30 cellular contexts compared by ENCODE assay signal in the genomic region with DNA sequence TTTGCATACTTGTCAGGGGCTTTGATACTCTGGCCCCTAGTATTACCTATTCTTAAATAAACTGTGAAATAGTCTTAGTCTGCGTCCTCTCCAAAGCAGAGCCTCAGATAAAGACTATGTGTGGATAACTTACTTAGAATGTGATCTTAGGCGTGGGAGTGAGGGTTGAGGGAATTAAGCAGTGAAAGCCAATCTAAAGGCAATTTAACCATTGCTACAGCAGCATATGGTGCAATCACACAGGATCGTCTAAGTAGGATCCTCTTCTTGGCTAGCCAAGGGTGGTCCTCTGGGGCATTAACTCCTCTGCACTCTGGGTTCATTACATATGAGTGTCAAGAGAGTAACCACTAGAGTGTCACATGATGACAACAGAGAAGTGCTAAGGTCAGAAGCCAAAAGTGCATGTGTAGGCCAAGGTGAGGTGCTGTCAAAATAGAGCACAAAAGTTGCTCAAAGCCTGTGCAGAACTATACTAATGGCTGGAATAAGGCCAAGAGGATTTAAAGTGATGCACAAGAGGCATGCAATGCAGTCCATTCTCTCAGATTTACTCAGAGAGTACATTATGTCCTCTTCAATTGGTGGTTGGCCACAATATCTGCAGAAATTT.
DNase-seq lines count a peak whose midpoint lies in the region; ATAC-seq, FAIRE-seq and TF ChIP-seq lines count a peak whose summit lies in the region.
"Had no signal": no experiment of that assay in that cellular context is flagged by ENCODE, and none has a peak within 500 bp of the region (broad histone marks: within the 10 kb centered on the region; RNA-seq: fewer than 3 reads in every experiment).

No MANE protein-coding gene starts in this region.

- no peaks in the 10 kb centered on the region for H3K9me3 Mint-ChIP-seq in endodermal cell

- H3K4me3 ChIP-seq in endodermal cell (ENCODE audit: low read length) = no peak overlapping the region
- no peak overlapping the region for H3K4me3 ChIP-seq in left lung
- H3K4me3 ChIP-seq: adrenal gland, BLaER1, esophagus squamous epithelium, gastrocnemius medialis, ovary, right atrium auricular region, SK-N-MC, testis had no signal

- intact Hi-C loops in left lung (cut with DNase I) = no loop called here

- no peaks in the 10 kb centered on the region for H3K36me3 Mint-ChIP-seq in endodermal cell (ENCODE audit: low read depth)
- H3K36me3 Mint-ChIP-seq: natural killer cell treated with Interleukin-12 subunit alpha and Interleukin-12 subunit beta and Interleukin-15 and Interleukin-18, amount 100 ng/mL, for 72 hours had no signal

- 75 to 87% methylated on average over 2 to 3 of the region's 3 CpGs for WGBS in endodermal cell (ENCODE audit: insufficient coverage in 1 of 2, insufficient read length in 1 of 2), 2 experiments

- no peak overlapping the region for H3K4me3 Mint-ChIP-seq in endodermal cell
- H3K4me3 Mint-ChIP-seq: activated T-cell treated with anti-CD3 and anti-CD28 coated beads, Interleukin-2, amount 50 U/mL, for 4 hours; natural killer cell treated with Interleukin-12 subunit alpha and Interleukin-12 subunit beta and Interleukin-15 and Interleukin-18, amount 100 ng/mL, for 72 hours; T-helper 1 cell treated with Interleukin-12 subunit alpha and Interleukin-12 subunit beta and Interleukin-4 antibody, amounts not matched to agents 30 μg/mL and 1 μg/mL, for 36 hours had no signal

- FAIRE-seq in GM12892 (lab: Jason Lieb, UNC) = peak; percentile 42
- FAIRE-seq: bronchial epithelial cell, islet of Langerhans, urothelium cell line had no signal

- no peak overlapping the region for H3K9ac ChIP-seq in endodermal cell (ENCODE audit: extremely low read depth, low read length, poor library complexity, severe bottlenecking)
- H3K9ac ChIP-seq: BLaER1 had no signal

- no peak overlapping the region for H3K27ac Mint-ChIP-seq in endodermal cell
- H3K27ac Mint-ChIP-seq: natural killer cell treated with Interleukin-12 subunit alpha and Interleukin-12 subunit beta and Interleukin-15 and Interleukin-18, amount 100 ng/mL, for 72 hours; T-helper 1 cell treated with Interleukin-12 subunit alpha and Interleukin-12 subunit beta and Interleukin-4 antibody, amounts not matched to agents 30 μg/mL and 1 μg/mL, for 36 hours had no signal

- no peaks in the 10 kb centered on the region for H3K4me1 ChIP-seq in endodermal cell (ENCODE audit: control insufficient read depth, insufficient read depth, low read length)
- no peaks in the 10 kb centered on the region for H3K4me1 ChIP-seq in left lung
- H3K4me1 ChIP-seq: adrenal gland, BLaER1, esophagus squamous epithelium, gastrocnemius medialis, right atrium auricular region, testis had no signal

- DNase-seq in GM12892 (ENCODE audit: insufficient read length) (no peak), NCI-H2227 treated with DMSO at 0.1 percent for 48 hours (lab: John Stamatoyannopoulos, UW) (peak; percentile 1), endodermal cell (peak; percentile 39), NCI-H2196 treated with DMSO at 0.1 percent for 48 hours (lab: John Stamatoyannopoulos, UW; ENCODE audit: unreplicated experiment) (no peak), left lung (no peak), amniotic stem cell (lab: John Stamatoyannopoulos, UW) (no peak)
- DNase-seq: ACHN; activated CD4-positive, alpha-beta T cell treated with anti-CD3 and anti-CD28 coated beads for 4 hours; activated naive CD4-positive, alpha-beta T cell; activated T-cell treated with anti-CD3 and anti-CD28 coated beads, Interleukin-2, amount 50 U/mL, for 4 hours; adrenal gland; cortex of kidney; esophagus squamous epithelium; gastrocnemius medialis; NCI-H1417; ovary; stimulated activated CD4-positive, alpha-beta T cell treated with anti-CD3 and anti-CD28 coated beads, Interleukin-12 subunit alpha, Interleukin-12 subunit beta, amount 100 ng/mL, for 4 hours; stimulated activated CD4-positive, alpha-beta T cell treated with anti-CD3 and anti-CD28 coated beads, Interleukin-4, amount 100 ng/mL, for 24 hours; stimulated activated naive CD4-positive, alpha-beta T cell treated with Interleukin-2 at 50 U/mL for 16 hours; testis had no signal

- no peak for TF ChIP-seq POLR2A in GM12892 (IDR thresholded peaks at IDR 0.05; ENCODE audit: low read depth, low read length)

- ATAC-seq in HG02852 (IDR thresholded peaks at IDR 0.05; ENCODE audit: unreplicated experiment) (peak; percentile 42), GM18502 (IDR thresholded peaks at IDR 0.05; ENCODE audit: poor library complexity, unreplicated experiment) (no peak), left lung (no peak)
- ATAC-seq: activated T-cell treated with anti-CD3 and anti-CD28 coated beads, Interleukin-2, amount 50 U/mL, for 4 hours; gastrocnemius medialis; natural killer cell treated with Interleukin-12 subunit alpha and Interleukin-12 subunit beta and Interleukin-15 and Interleukin-18, amount 100 ng/mL, for 72 hours had no signal

- H3K36me3 ChIP-seq in endodermal cell (ENCODE audit: control insufficient read depth, insufficient read depth, low read length) (no peaks in the 10 kb centered on the region), left lung (no peaks in the 10 kb centered on the region)
- H3K36me3 ChIP-seq: adrenal gland, BLaER1, esophagus squamous epithelium, gastrocnemius medialis, ovary, right atrium auricular region had no signal

- H3K27me3 Mint-ChIP-seq in endodermal cell (ENCODE audit: insufficient read depth) = no peaks in the 10 kb centered on the region
- H3K27me3 Mint-ChIP-seq: natural killer cell treated with Interleukin-12 subunit alpha and Interleukin-12 subunit beta and Interleukin-15 and Interleukin-18, amount 100 ng/mL, for 72 hours had no signal

- no peak overlapping the region for H3K27ac ChIP-seq in endodermal cell (ENCODE audit: low read depth, low read length)
- no peak overlapping the region for H3K27ac ChIP-seq in left lung
- H3K27ac ChIP-seq: adrenal gland, BLaER1, esophagus squamous epithelium, gastrocnemius medialis, ovary, right atrium auricular region, SK-N-MC, testis had no signal

- TF ChIP-seq CTCF in endodermal cell (conservative IDR thresholded peaks at IDR 0.05) (no peak), left lung (IDR thresholded peaks at IDR 0.05) (no peak)

- no peaks in the 10 kb centered on the region for H3K27me3 ChIP-seq in endodermal cell (ENCODE audit: control insufficient read depth, insufficient read depth, low read length, poor library complexity, severe bottlenecking)
- no peaks in the 10 kb centered on the region for H3K27me3 ChIP-seq in left lung
- H3K27me3 ChIP-seq: adrenal gland, BLaER1, esophagus squamous epithelium, gastrocnemius medialis, ovary, right atrium auricular region, testis had no signal

- H3K4me1 Mint-ChIP-seq in endodermal cell = peaks cover 4% of the 10 kb centered on the region

- no peaks in the 10 kb centered on the region for H3K9me3 ChIP-seq in endodermal cell (ENCODE audit: control insufficient read depth, low read length)
- peaks cover 0 to 2% of the 10 kb centered on the region in 2 donors for H3K9me3 ChIP-seq in left lung
- H3K9me3 ChIP-seq: adrenal gland, BLaER1, esophagus squamous epithelium, gastrocnemius medialis, ovary, right atrium auricular region, testis had no signal

Comparison
In these comparisons a context has a peak if more than half of its experiments do, and no peak if none do; other contexts are left out.
1. DNase-seq: peak in NCI-H2227 treated with DMSO at 0.1 percent for 48 hours (single experiment) and endodermal cell (single experiment); none in GM12892 (single experiment), NCI-H2196 treated with DMSO at 0.1 percent for 48 hours (single experiment), left lung (0 of 2) and amniotic stem cell (single experiment).